18 cellular contexts compared by ENCODE assay signal in genomic region chr1:5140962-5141361, GRCh38.
DNase-seq lines count a peak whose midpoint lies in the region; ATAC-seq, FAIRE-seq and TF ChIP-seq lines count a peak whose summit lies in the region.
"Had no signal": no experiment of that assay in that cellular context is flagged by ENCODE, and none has a peak within 500 bp of the region (broad histone marks: within the 10 kb centered on the region; RNA-seq: fewer than 3 reads in every experiment).

No MANE protein-coding gene starts in this region.

- H3K36me3 ChIP-seq in OCI-LY7 (ENCODE audit: insufficient read depth, low read length) (no peaks in the 10 kb centered on the region), bronchial epithelial cell (ENCODE audit: control insufficient read depth, insufficient read depth, low read length) (no peaks in the 10 kb centered on the region), pancreas (no peaks in the 10 kb centered on the region), left lung (no peaks in the 10 kb centered on the region)

- H3K27me3 ChIP-seq in bronchial epithelial cell (ENCODE audit: control insufficient read depth, insufficient read depth, low read length) = no peaks in the 10 kb centered on the region
- H3K27me3 ChIP-seq in pancreas = no peaks in the 10 kb centered on the region
- peaks cover 0 to 27% of the 10 kb centered on the region in 2 donors for H3K27me3 ChIP-seq in left lung

- intact Hi-C loops in OCI-LY7 (cut with micrococcal nuclease; ENCODE audit: unreplicated experiment) = no loop called here
- intact Hi-C loops in pancreas (cut with DNase I) = no loop called here
- intact Hi-C loops in left lung (cut with DNase I) = no loop called here

- WGBS in pancreas, 2 donors = 79 to 85% methylated on average over 1 of the region's 1 CpG

- no peaks in the 10 kb centered on the region for H3K9me2 ChIP-seq in OCI-LY7 (ENCODE audit: insufficient read depth, low read length)

- H4K20me1 ChIP-seq in OCI-LY7 (ENCODE audit: insufficient read depth, low read length) = no peaks in the 10 kb centered on the region

- peak overlapping the region; percentile 9; the same call in 1 of the 2 replicates for H2AFZ ChIP-seq in OCI-LY7 (ENCODE audit: low read length)
- H2AFZ ChIP-seq: GM23248 had no signal

- FAIRE-seq in bronchial epithelial cell (lab: Jason Lieb, UNC) (no peak), pancreas (lab: Jason Lieb, UNC) (no peak)
- FAIRE-seq: G401.6, GM12878, GM19239, H1 had no signal

- no peak overlapping the region for H3K27ac ChIP-seq in OCI-LY7 (ENCODE audit: low read depth, low read length, poor library complexity, severe bottlenecking)
- H3K27ac ChIP-seq in pancreas = no peak overlapping the region
- H3K27ac ChIP-seq in substantia nigra (ENCODE audit: low read depth, low read length, poor library complexity, severe bottlenecking) = no peak overlapping the region
- no peak overlapping the region for H3K27ac ChIP-seq in left lung
- H3K27ac ChIP-seq: GM23248 had no signal

- DNase-seq in OCI-LY7 (ENCODE audit: low spot score) (no peak), bronchial epithelial cell (ENCODE audit: low read depth) (peak; percentile 11), pancreas (peak in 1 of 6 donors; percentile 18), substantia nigra (lab: John Stamatoyannopoulos, UW) (no peak), left lung (no peak)
- DNase-seq: C1 segment of cervical spinal cord; CD4-positive, alpha-beta memory T cell; COR-L47; DMS153; DND-41; GM23248; H7; HCEC 1CT had no signal

- H3K9me3 ChIP-seq in OCI-LY7 (ENCODE audit: low read length) = no peaks in the 10 kb centered on the region
- H3K9me3 ChIP-seq in pancreas = no peaks in the 10 kb centered on the region
- no peaks in the 10 kb centered on the region for H3K9me3 ChIP-seq in left lung

- peaks cover 48% of the 10 kb centered on the region for H3K4me1 ChIP-seq in OCI-LY7 (ENCODE audit: insufficient read depth, low read length, poor library complexity, severe bottlenecking)
- peaks cover 0 to 7% (median 0%) of the 10 kb centered on the region in 3 donors for H3K4me1 ChIP-seq in pancreas
- H3K4me1 ChIP-seq in left lung = no peaks in the 10 kb centered on the region

- no TSS peak for BruUV-seq in OCI-LY7 (replicated peaks; lab: Mats Ljungman, UMichigan)

- TF ChIP-seq CTCF in OCI-LY7 (conservative IDR thresholded peaks at IDR 0.05; ENCODE audit: low read length) = no peak
- TF ChIP-seq CTCF in bronchial epithelial cell (IDR thresholded peaks at IDR 0.05; ENCODE audit: insufficient read depth, low read length, severe bottlenecking) = no peak
- no peak for TF ChIP-seq CTCF in pancreas (IDR thresholded peaks at IDR 0.05)
- no peak for TF ChIP-seq CTCF in left lung (IDR thresholded peaks at IDR 0.05)

- POLR2A ChIA-PET in OCI-LY7 (lab: Charles Lee) = no interaction called here

- peak overlapping the region; percentile 50 for H3K4me2 ChIP-seq in OCI-LY7 (ENCODE audit: low read length)

- no peaks in the 10 kb centered on the region for H3K79me2 ChIP-seq in OCI-LY7 (ENCODE audit: insufficient read depth, low read depth, low read length)

- CTCF ChIA-PET in OCI-LY7 (lab: Charles Lee; ENCODE audit: unreplicated experiment) = no interaction called here

- ATAC-seq in pancreas (peak; percentile 38 to 59 (median 51)), esophagus mucosa (no peak), left lung (no peak)
- ATAC-seq: GM12878 had no signal

- no peak overlapping the region for H3K4me3 ChIP-seq in OCI-LY7 (ENCODE audit: low read depth, low read length, poor library complexity, severe bottlenecking)
- H3K4me3 ChIP-seq in bronchial epithelial cell (ENCODE audit: low read depth, low read length) = no peak overlapping the region
- no peak overlapping the region for H3K4me3 ChIP-seq in pancreas
- H3K4me3 ChIP-seq in left lung = no peak overlapping the region
- H3K4me3 ChIP-seq: GM12878, GM23248 had no signal

Comparison
In these comparisons a context has a peak if more than half of its experiments do, and no peak if none do; other contexts are left out.
1. ATAC-seq: peak in pancreas (4 of 4); none in esophagus mucosa (single experiment) and left lung (single experiment).